ENCODE assay signal across 9 cellular contexts in the genomic region with DNA sequence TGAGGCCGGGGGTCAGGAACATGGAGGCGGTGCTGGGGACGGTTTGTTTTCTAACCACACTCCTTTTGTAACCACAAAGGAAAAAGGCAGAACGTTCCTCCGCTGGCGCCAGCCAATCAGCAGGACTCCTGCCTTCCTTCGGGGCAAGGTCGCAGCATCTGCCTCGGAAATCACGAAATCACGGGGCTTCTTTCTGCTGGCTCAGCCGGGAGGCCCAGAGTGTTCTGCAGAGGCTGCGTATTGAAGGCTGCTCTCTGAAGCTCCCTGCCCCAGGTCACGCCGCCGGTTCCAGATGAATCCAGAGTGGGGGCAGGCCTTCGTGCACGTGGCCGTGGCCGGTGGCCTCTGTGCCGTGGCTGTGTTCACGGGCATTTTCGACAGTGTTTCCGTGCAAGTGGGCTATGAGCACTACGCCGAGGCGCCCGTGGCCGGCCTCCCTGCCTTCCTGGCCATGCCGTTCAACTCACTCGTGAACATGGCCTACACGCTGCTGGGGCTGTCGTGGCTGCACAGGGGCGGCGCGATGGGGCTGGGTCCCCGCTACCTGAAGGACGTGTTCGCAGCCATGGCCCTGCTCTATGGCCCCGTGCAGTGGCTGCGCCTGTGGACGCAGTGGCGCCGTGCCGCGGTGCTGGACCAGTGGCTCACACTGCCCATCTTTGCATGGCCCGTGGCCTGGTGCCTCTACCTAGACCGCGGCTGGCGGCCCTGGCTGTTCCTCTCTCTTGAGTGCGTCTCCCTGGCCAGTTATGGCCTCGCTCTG. TPM values are rescaled to one million over a fixed set of nuclear protein-coding genes. Genes with fewer than 3 reads are reported as not detected.
DNase-seq lines count a peak whose midpoint lies in the region; ATAC-seq and TF ChIP-seq lines count a peak whose summit lies in the region.
"Had no signal": no experiment of that assay in that cellular context is flagged by ENCODE, and none has a peak within 500 bp of the region (broad histone marks: within the 10 kb centered on the region; RNA-seq: fewer than 3 reads in every experiment).

No MANE protein-coding gene starts in this region.

- H3K4me3 Mint-ChIP-seq in activated naive CD4-positive, alpha-beta T cell treated with anti-CD3 and anti-CD28 coated beads, Interleukin-2, amount 10 ng/mL, durations not matched to agents 7 days and 5 days, result peak overlapping the region; percentile 49

- ATAC-seq in upper lobe of right lung (peak; percentile 74), HG03139 (IDR thresholded peaks at IDR 0.05; ENCODE audit: unreplicated experiment) (no peak)

- no peaks in the 10 kb centered on the region for H3K27me3 ChIP-seq in upper lobe of right lung

- CTCF ChIA-PET in activated naive CD4-positive, alpha-beta T cell treated with anti-CD3 and anti-CD28 coated beads, Interleukin-2, amount 10 ng/mL, durations not matched to agents 7 days and 5 days (lab: Charles Lee), result interaction anchor here (0.7 to 1.6 kb wide), 2 partner anchors 11 to 37 kb away, joined by 4 read pairs; partner anchors contain the start of gene HCFC1

- intact Hi-C loops in upper lobe of right lung (cut with DNase I), result no loop called here

- H3K36me3 ChIP-seq in upper lobe of right lung, result no peaks in the 10 kb centered on the region

- H3K9me3 Mint-ChIP-seq in activated naive CD4-positive, alpha-beta T cell treated with anti-CD3 and anti-CD28 coated beads, Interleukin-2, amount 10 ng/mL, durations not matched to agents 7 days and 5 days, result no peaks in the 10 kb centered on the region

- H3K36me3 Mint-ChIP-seq in activated naive CD4-positive, alpha-beta T cell treated with anti-CD3 and anti-CD28 coated beads, Interleukin-2, amount 10 ng/mL, durations not matched to agents 7 days and 5 days, result peaks cover 8% of the 10 kb centered on the region

- no peaks in the 10 kb centered on the region for H3K27me3 Mint-ChIP-seq in activated naive CD4-positive, alpha-beta T cell treated with anti-CD3 and anti-CD28 coated beads, Interleukin-2, amount 10 ng/mL, durations not matched to agents 7 days and 5 days

- DNase-seq in activated gamma-delta T cell treated with Interleukin-2 at 50 U/mL for 16 hours, result peak; percentile 40
- DNase-seq in activated gamma-delta T cell (lab: John Stamatoyannopoulos, UW), result no peak
- peak; percentile 80 for DNase-seq in activated naive CD4-positive, alpha-beta T cell treated with anti-CD3 and anti-CD28 coated beads, Interleukin-2, amount 10 ng/mL, durations not matched to agents 7 days and 5 days
- DNase-seq in mucosa of gallbladder (ENCODE audit: low spot score), result peak; percentile 56
- DNase-seq in upper lobe of right lung, result peak; percentile 71
- DNase-seq in iPS-NIHi11 (ENCODE audit: low spot score), result no peak
- no peak for DNase-seq in GM20000 (ENCODE audit: low spot score)
- DNase-seq: 8988T had no signal

- H3K9me3 ChIP-seq in upper lobe of right lung, result no peaks in the 10 kb centered on the region

- H3K27ac ChIP-seq in upper lobe of right lung, result peak overlapping the region; percentile 24

- H3K4me1 ChIP-seq in upper lobe of right lung, result peaks cover 6% of the 10 kb centered on the region

- TF ChIP-seq CTCF in upper lobe of right lung (IDR thresholded peaks at IDR 0.05), result no peak
- TF ChIP-seq CTCF in GM20000 (IDR thresholded peaks at IDR 0.05; ENCODE audit: extremely low read depth, missing control alignments), result no peak

- peak overlapping the region; percentile 99 for H3K27ac Mint-ChIP-seq in activated naive CD4-positive, alpha-beta T cell treated with anti-CD3 and anti-CD28 coated beads, Interleukin-2, amount 10 ng/mL, durations not matched to agents 7 days and 5 days

- peaks cover 61% of the 10 kb centered on the region for H3K4me1 Mint-ChIP-seq in activated naive CD4-positive, alpha-beta T cell treated with anti-CD3 and anti-CD28 coated beads, Interleukin-2, amount 10 ng/mL, durations not matched to agents 7 days and 5 days

- H3K4me3 ChIP-seq in upper lobe of right lung, result no peak overlapping the region

RNA-seq across cellular contexts. Expression of gene TMEM187, which starts 9.4 kb away (rescaled TPM):
- total RNA-seq in mucosa of gallbladder (14.4 TPM), upper lobe of right lung (9.0 TPM)

RNA-seq across cellular contexts. Expression of gene HCFC1, which starts 10.3 kb away (rescaled TPM):
- total RNA-seq in mucosa of gallbladder (69.5 TPM), upper lobe of right lung (47.5 TPM)

RNA-seq across cellular contexts. Expression of gene RENBP, which starts 37.5 kb away (rescaled TPM):
- total RNA-seq in mucosa of gallbladder (19.5 TPM), upper lobe of right lung (46.4 TPM)

RNA-seq across cellular contexts. Expression of gene IRAK1, which starts 37.8 kb away (rescaled TPM):
- total RNA-seq in mucosa of gallbladder, result 108 TPM
- total RNA-seq in upper lobe of right lung, result 89.4 TPM

RNA-seq across cellular contexts. Expression of gene NAA10, which starts 47.1 kb away (rescaled TPM):
- total RNA-seq in mucosa of gallbladder, result 81.6 TPM
- total RNA-seq in upper lobe of right lung, result 84.6 TPM

Comparison
In these comparisons a context has a peak if more than half of its experiments do, and no peak if none do; other contexts are left out.
1. DNase-seq: peak in activated gamma-delta T cell treated with Interleukin-2 at 50 U/mL for 16 hours (single experiment), activated naive CD4-positive, alpha-beta T cell treated with anti-CD3 and anti-CD28 coated beads, Interleukin-2, amount 10 ng/mL, durations not matched to agents 7 days and 5 days (single experiment), mucosa of gallbladder (single experiment) and upper lobe of right lung (single experiment); none in activated gamma-delta T cell (single experiment), iPS-NIHi11 (single experiment) and GM20000 (single experiment).